ENCODE assay signal across 7 cellular contexts in genomic region chr2:160703648-160704585, GRCh38.
DNase-seq lines count a peak whose midpoint lies in the region; ATAC-seq and TF ChIP-seq lines count a peak whose summit lies in the region.

No MANE protein-coding gene starts in this region.

- H3K4me1 ChIP-seq in IMR-90 (ENCODE audit: control insufficient read depth, insufficient read depth, low read length) = peaks cover 2% of the 10 kb centered on the region; the same call in 1 of the 2 replicates
- H3K4me1 ChIP-seq in tibial nerve = no peaks in the 10 kb centered on the region

- peak overlapping the region; percentile 29; the same call in 1 of the 2 replicates for H3K4ac ChIP-seq in IMR-90 (ENCODE audit: low read depth, low read length)

- H3K23ac ChIP-seq in IMR-90 (ENCODE audit: low read depth, low read length) = no peak overlapping the region

- no peaks in the 10 kb centered on the region for H3K9me3 ChIP-seq in IMR-90 (ENCODE audit: control insufficient read depth, insufficient read depth, low read length)
- peaks cover 0 to 14% (median 0%) of the 10 kb centered on the region in 4 donors for H3K9me3 ChIP-seq in tibial nerve

- H3K27me3 ChIP-seq in IMR-90 (ENCODE audit: control insufficient read depth, insufficient read depth, low read length) = no peaks in the 10 kb centered on the region
- H3K27me3 ChIP-seq in tibial nerve = no peaks in the 10 kb centered on the region

- H3K14ac ChIP-seq in IMR-90 (replicated peaks; ENCODE audit: low read depth, low read length) = no peak overlapping the region

- no peak overlapping the region for H3K56ac ChIP-seq in IMR-90 (ENCODE audit: extremely low read depth, insufficient read depth, low read length)

- no peaks in the 10 kb centered on the region for H3K36me3 ChIP-seq in IMR-90 (ENCODE audit: control insufficient read depth, insufficient read depth, low read length)
- no peaks in the 10 kb centered on the region for H3K36me3 ChIP-seq in tibial nerve

- ATAC-seq in GM18520 (IDR thresholded peaks at IDR 0.05; ENCODE audit: unreplicated experiment) (peak; percentile 77), GM21717 (IDR thresholded peaks at IDR 0.05; ENCODE audit: unreplicated experiment) (peak; percentile 94), IMR-90 (ENCODE audit: low read depth) (no peak)

- H2BK5ac ChIP-seq in IMR-90 (ENCODE audit: low read depth, low read length, poor library complexity, severe bottlenecking) = no peak overlapping the region

- no peak overlapping the region for H2BK20ac ChIP-seq in IMR-90 (ENCODE audit: low read depth, low read length)

- no peak overlapping the region for H2BK15ac ChIP-seq in IMR-90 (ENCODE audit: low read depth, low read length)

- WGBS in IMR-90 (ENCODE audit: extremely low coverage in 2 of 2, insufficient read length in 1 of 2), 2 experiments = 59% methylated on average over 5 of the region's 8 CpGs; no CpG with 5 or more reads in 1 of the 2 experiments
- WGBS in tibial nerve, 2 donors = 30 to 31% methylated on average over 8 of the region's 8 CpGs
- WGBS in lower leg skin, 2 donors = 31 to 32% methylated on average over 8 of the region's 8 CpGs

- in situ Hi-C loops in IMR-90 (cut with MboI; ENCODE audit: low sequenced_read_pairs) = no loop called here

- H3K79me1 ChIP-seq in IMR-90 (ENCODE audit: low read depth in 1 of 2, low read length in 2 of 2) = no peaks in the 10 kb centered on the region

- no TSS peak for BruUV-seq in IMR-90 (replicated peaks; lab: Mats Ljungman, UMichigan)

- no peak overlapping the region for H4K5ac ChIP-seq in IMR-90 (ENCODE audit: low read depth, low read length)

- no peak overlapping the region for H2BK120ac ChIP-seq in IMR-90 (ENCODE audit: low read depth, low read length)

- TF ChIP-seq POLR2A in IMR-90 (IDR thresholded peaks at IDR 0.05; ENCODE audit: low read depth, low read length) = no peak
- no peak for TF ChIP-seq POLR2A in tibial nerve (IDR thresholded peaks at IDR 0.05)
- no peak for TF ChIP-seq POLR2A in lower leg skin (IDR thresholded peaks at IDR 0.05)

- POLR2A ChIA-PET in IMR-90 (lab: Charles Lee; ENCODE audit: unreplicated experiment) = no interaction called here

- dilution Hi-C loops in IMR-90 (cut with HindIII; ENCODE audit: low sequenced_read_pairs, unreplicated experiment) = no loop called here

- H2AK5ac ChIP-seq in IMR-90 (ENCODE audit: low read depth, low read length) = no peak overlapping the region

- CTCF ChIA-PET in IMR-90 (lab: Yijun Ruan, JAX) = no interaction called here

- H3K4me3 ChIP-seq in IMR-90 (ENCODE audit: insufficient read depth, low read depth, low read length) = no peak overlapping the region
- H3K4me3 ChIP-seq in tibial nerve = no peak overlapping the region
- H3K4me3 ChIP-seq in lower leg skin (ENCODE audit: low read depth, poor library complexity, severe bottlenecking) = no peak overlapping the region

- H3K4me2 ChIP-seq in IMR-90 (ENCODE audit: low read depth, low read length) = no peak overlapping the region

- no peak for TF ChIP-seq EP300 in tibial nerve (IDR thresholded peaks at IDR 0.05)

- no peak overlapping the region for H3K18ac ChIP-seq in IMR-90 (ENCODE audit: low read depth, low read length)

- DNase-seq in IMR-90 (no peak), retina (peak; percentile 17), tibial nerve (ENCODE audit: low spot score in 2 of 2) (no peak), lower leg skin (ENCODE audit: low spot score in 2 of 2) (no peak)
- DNase-seq in activated T-cell treated with anti-CD3 and anti-CD28 coated beads, Interleukin-2, amount 50 U/mL, for 48 hours = peak; percentile 30 to 39

- no peak overlapping the region for H4K8ac ChIP-seq in IMR-90 (ENCODE audit: low read depth in 2 of 2, low read length in 2 of 2)

- TF ChIP-seq CTCF in IMR-90 (conservative IDR thresholded peaks at IDR 0.05; ENCODE audit: low read depth, low read length) (no peak), tibial nerve (IDR thresholded peaks at IDR 0.05) (no peak), lower leg skin (IDR thresholded peaks at IDR 0.05) (no peak)

- H4K20me1 ChIP-seq in IMR-90 (ENCODE audit: insufficient read depth, low read length) = no peaks in the 10 kb centered on the region

- H2AFZ ChIP-seq in IMR-90 (replicated peaks; ENCODE audit: low read length, poor library complexity) = no peak overlapping the region

- H3K27ac ChIP-seq in IMR-90 (ENCODE audit: insufficient read depth, low read length) (no peak overlapping the region), tibial nerve (no peak overlapping the region)

- no peak overlapping the region for H4K91ac ChIP-seq in IMR-90 (ENCODE audit: insufficient read depth, low read depth, low read length)

- intact Hi-C loops in IMR-90 (cut with micrococcal nuclease) (no loop called here), lower leg skin (cut with DNase I; ENCODE audit: low total_unique reads) (no loop called here)

- peak overlapping the region; percentile 23 for H2AK9ac ChIP-seq in IMR-90 (replicated peaks; ENCODE audit: low read depth, low read length, poor library complexity)

- TF ChIP-seq RAD21 in IMR-90 (IDR thresholded peaks at IDR 0.05; ENCODE audit: low read length) = no peak

- no peak overlapping the region for H3K9ac ChIP-seq in IMR-90 (ENCODE audit: low read depth, low read length)

- H3K9me1 ChIP-seq in IMR-90 (ENCODE audit: insufficient read depth, low read length) = no peaks in the 10 kb centered on the region

TF ChIP-seq in IMR-90, 13 proteins besides CTCF, POLR2A, EP300 and RAD21:
- TF ChIP-seq, protein P1, sequence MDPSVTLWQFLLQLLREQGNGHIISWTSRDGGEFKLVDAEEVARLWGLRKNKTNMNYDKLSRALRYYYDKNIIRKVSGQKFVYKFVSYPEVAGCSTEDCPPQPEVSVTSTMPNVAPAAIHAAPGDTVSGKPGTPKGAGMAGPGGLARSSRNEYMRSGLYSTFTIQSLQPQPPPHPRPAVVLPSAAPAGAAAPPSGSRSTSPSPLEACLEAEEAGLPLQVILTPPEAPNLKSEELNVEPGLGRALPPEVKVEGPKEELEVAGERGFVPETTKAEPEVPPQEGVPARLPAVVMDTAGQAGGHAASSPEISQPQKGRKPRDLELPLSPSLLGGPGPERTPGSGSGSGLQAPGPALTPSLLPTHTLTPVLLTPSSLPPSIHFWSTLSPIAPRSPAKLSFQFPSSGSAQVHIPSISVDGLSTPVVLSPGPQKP (IDR thresholded peaks at IDR 0.05; ENCODE audit: borderline replicate concordance, low read depth, low read length) = no peak
- peak; percentile 96 for TF ChIP-seq MAFK (IDR thresholded peaks at IDR 0.05; ENCODE audit: low read depth, low read length)

Comparison
In these comparisons a context has a peak if more than half of its experiments do, and no peak if none do; other contexts are left out.
1. DNase-seq: peak in activated T-cell treated with anti-CD3 and anti-CD28 coated beads, Interleukin-2, amount 50 U/mL, for 48 hours (2 of 2) and retina (single experiment); none in IMR-90 (single experiment), tibial nerve (0 of 2) and lower leg skin (0 of 2).